23 cellular contexts compared by ENCODE assay signal in the genomic region with DNA sequence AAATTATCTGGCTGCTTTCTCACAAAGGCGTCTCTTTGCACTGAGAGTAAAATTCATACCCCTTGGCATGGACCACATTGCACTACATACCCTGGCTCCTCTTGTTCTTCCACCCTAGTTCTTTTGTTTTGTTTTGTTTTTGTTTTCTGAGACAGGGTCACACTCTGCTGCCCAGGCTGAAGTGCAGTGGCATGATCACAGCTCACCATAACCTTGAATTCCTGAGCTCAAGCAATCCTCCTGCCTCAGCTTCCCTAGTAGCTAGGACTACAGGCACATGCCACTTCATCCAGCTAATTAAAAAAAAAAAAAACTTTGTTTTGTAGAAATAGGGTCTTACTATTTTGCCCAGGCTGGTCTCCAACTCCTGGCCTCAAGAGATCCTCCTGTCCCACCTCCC. TPM values are rescaled to one million over a fixed set of nuclear protein-coding genes. Genes with fewer than 3 reads are reported as not detected.
DNase-seq lines count a peak whose midpoint lies in the region; ATAC-seq, FAIRE-seq and TF ChIP-seq lines count a peak whose summit lies in the region.
"Had no signal": no experiment of that assay in that cellular context is flagged by ENCODE, and none has a peak within 500 bp of the region (broad histone marks: within the 10 kb centered on the region; RNA-seq: fewer than 3 reads in every experiment).

No MANE protein-coding gene starts in this region.

- peaks cover 27% of the 10 kb centered on the region for H3K4me1 ChIP-seq in HepG2 (ENCODE audit: insufficient read depth, low read length)
- no peaks in the 10 kb centered on the region for H3K4me1 ChIP-seq in right lobe of liver
- peaks cover 8% of the 10 kb centered on the region for H3K4me1 ChIP-seq in Panc1 (ENCODE audit: control insufficient read depth, insufficient read depth, low read length)
- peaks cover 3% of the 10 kb centered on the region for H3K4me1 ChIP-seq in mesenchymal stem cell (ENCODE audit: control insufficient read depth, insufficient read depth, low read depth, low read length)
- H3K4me1 ChIP-seq in thyroid gland: peaks cover 30 to 34% of the 10 kb centered on the region in 2 donors
- H3K4me1 ChIP-seq in colonic mucosa: no peaks in the 10 kb centered on the region
- H3K4me1 ChIP-seq: right atrium auricular region, spleen, tibial artery had no signal

- H3K27me3 ChIP-seq in HepG2 (ENCODE audit: control insufficient read depth in 1 of 2, insufficient read depth in 2 of 2, low read length in 2 of 2) (no peaks in the 10 kb centered on the region), right lobe of liver (no peaks in the 10 kb centered on the region), Panc1 (ENCODE audit: control insufficient read depth, insufficient read depth, low read length) (no peaks in the 10 kb centered on the region), mesenchymal stem cell (ENCODE audit: control insufficient read depth in 1 of 2, insufficient read depth in 1 of 2, low read length in 2 of 2) (no peaks in the 10 kb centered on the region), thyroid gland (no peaks in the 10 kb centered on the region), colonic mucosa (no peaks in the 10 kb centered on the region)
- H3K27me3 ChIP-seq: cardiac muscle cell, right atrium auricular region, spleen, tibial artery had no signal

- no peaks in the 10 kb centered on the region for H3K79me2 ChIP-seq in HepG2 (ENCODE audit: insufficient read depth, low read length)

- FAIRE-seq in HepG2 (lab: Jason Lieb, UNC): no peak

- WGBS in HepG2 (ENCODE audit: low lambda C conversion rate): 89% methylated on average over 1 of the region's 1 CpG
- 82% methylated on average over 1 of the region's 1 CpG for WGBS in right lobe of liver (ENCODE audit: insufficient coverage, low coverage, low lambda C conversion rate, missing lambda C conversion rate)
- WGBS in mesenchymal stem cell: 90% methylated on average over 1 of the region's 1 CpG
- 47 to 62% methylated on average over 1 of the region's 1 CpG for WGBS in thyroid gland, 2 donors

- no peak overlapping the region for H2AFZ ChIP-seq in HepG2 (ENCODE audit: low read length)
- H2AFZ ChIP-seq in mesenchymal stem cell (ENCODE audit: low read depth, low read length): no peak overlapping the region

- H3K9ac ChIP-seq in HepG2 (ENCODE audit: insufficient read depth, low read depth, low read length) (no peak overlapping the region), mesenchymal stem cell (ENCODE audit: low read length) (no peak overlapping the region), colonic mucosa (ENCODE audit: low read depth in 2 of 2, low read length in 2 of 2) (no peak overlapping the region)

- H3K4ac ChIP-seq in mesenchymal stem cell (ENCODE audit: low read depth in 1 of 2, low read length in 2 of 2): no peak overlapping the region

- no peaks in the 10 kb centered on the region for H3K9me3 ChIP-seq in HepG2 (ENCODE audit: low read length)
- no peaks in the 10 kb centered on the region for H3K9me3 ChIP-seq in right lobe of liver
- H3K9me3 ChIP-seq in Panc1 (ENCODE audit: control insufficient read depth, insufficient read depth, low read depth, low read length): no peaks in the 10 kb centered on the region
- no peaks in the 10 kb centered on the region for H3K9me3 ChIP-seq in mesenchymal stem cell (ENCODE audit: control insufficient read depth, low read length)
- no peaks in the 10 kb centered on the region for H3K9me3 ChIP-seq in thyroid gland
- no peaks in the 10 kb centered on the region for H3K9me3 ChIP-seq in colonic mucosa
- H3K9me3 ChIP-seq: right atrium auricular region, spleen, tibial artery had no signal

- TF ChIP-seq EP300 in HepG2 (IDR thresholded peaks at IDR 0.05; ENCODE audit: low read depth in 2 of 2, low read length in 2 of 2) (no peak), HepG2 (CRISPR knock-in tag; IDR thresholded peaks at IDR 0.05; ENCODE audit: borderline replicate concordance) (no peak)

- BruUV-seq in HepG2 (replicated peaks; lab: Mats Ljungman, UMichigan): no TSS peak
- no TSS peak for BruUV-seq in Panc1 (replicated peaks; lab: Mats Ljungman, UMichigan)

- H3K23ac ChIP-seq in mesenchymal stem cell (ENCODE audit: low read length in 2 of 2): no peak overlapping the region

- H3K4me3 ChIP-seq in HepG2 (replicated peaks in 1 of 3; ENCODE audit: insufficient read depth in 1 of 3, low read depth in 2 of 3, low read length in 3 of 3) (no peak overlapping the region), right lobe of liver (no peak overlapping the region), Panc1 (ENCODE audit: low read depth in 2 of 2, low read length in 2 of 2) (no peak overlapping the region), mesenchymal stem cell (ENCODE audit: insufficient read depth in 1 of 2, low read depth in 1 of 2, low read length in 2 of 2) (no peak overlapping the region), thyroid gland (replicated peaks in 1 of 3) (no peak overlapping the region), colonic mucosa (no peak overlapping the region)
- H3K4me3 ChIP-seq: cardiac muscle cell, right atrium auricular region, spleen, tibial artery had no signal

- no peak overlapping the region for H4K91ac ChIP-seq in mesenchymal stem cell (ENCODE audit: low read length)

- ATAC-seq in HepG2 (no peak), right lobe of liver (no peak), Panc1 (no peak), HG03139 (IDR thresholded peaks at IDR 0.05; ENCODE audit: unreplicated experiment) (no peak)
- ATAC-seq: left colon had no signal

- H3K27ac ChIP-seq in HepG2 (ENCODE audit: extremely low read length, insufficient read depth, low read length) (no peak overlapping the region), right lobe of liver (no peak overlapping the region), Panc1 (ENCODE audit: low read length) (peak overlapping the region; percentile 68; the same call in 1 of the 2 replicates), mesenchymal stem cell (ENCODE audit: low read length, poor library complexity, severe bottlenecking) (no peak overlapping the region), thyroid gland (peak overlapping the region; percentile 43 to 88 (median 68)), colonic mucosa (no peak overlapping the region)
- H3K27ac ChIP-seq: cardiac muscle cell, right atrium auricular region, spleen, tibial artery had no signal

- TF ChIP-seq CTCF in HepG2 (CRISPR knock-in tag; IDR thresholded peaks at IDR 0.05): no peak
- TF ChIP-seq CTCF in right lobe of liver (IDR thresholded peaks at IDR 0.05): no peak
- TF ChIP-seq CTCF in Panc1 (IDR thresholded peaks at IDR 0.05): no peak
- TF ChIP-seq CTCF in thyroid gland (IDR thresholded peaks at IDR 0.05): no peak
- TF ChIP-seq CTCF in colonic mucosa (IDR thresholded peaks at IDR 0.05): no peak

- no peaks in the 10 kb centered on the region for H4K20me1 ChIP-seq in HepG2 (ENCODE audit: insufficient read depth, low read length)

- POLR2A ChIA-PET in HepG2 (lab: Yijun Ruan, JAX): interaction anchor here (1.0 kb wide), 1 partner anchor 52 kb away, joined by 5 read pairs; the partner anchor contains the start of gene ARRDC3
- POLR2A ChIA-PET in Panc1 (lab: Charles Lee): no interaction called here

- H2BK15ac ChIP-seq in mesenchymal stem cell (ENCODE audit: low read depth, poor library complexity, severe bottlenecking): peak overlapping the region; percentile 77

- no peak overlapping the region for H4K8ac ChIP-seq in mesenchymal stem cell (ENCODE audit: low read length)

- peak overlapping the region; percentile 31 for H3K4me2 ChIP-seq in HepG2 (ENCODE audit: low read depth, low read length)
- no peak overlapping the region for H3K4me2 ChIP-seq in mesenchymal stem cell (ENCODE audit: low read length, poor library complexity, severe bottlenecking)

- no peak for TF ChIP-seq RAD21 in HepG2 (CRISPR knock-in tag; IDR thresholded peaks at IDR 0.05)

- no peak for TF ChIP-seq POLR2A in HepG2 (IDR thresholded peaks at IDR 0.05; ENCODE audit: insufficient read depth in 1 of 2, low read depth in 2 of 2, low read length in 2 of 2)
- no peak for TF ChIP-seq POLR2A in right lobe of liver (IDR thresholded peaks at IDR 0.05)
- no peak for TF ChIP-seq POLR2A in thyroid gland (IDR thresholded peaks at IDR 0.05)

- no peak for DNase-seq in HepG2 (ENCODE audit: low spot score)
- DNase-seq in right lobe of liver: no peak
- no peak for DNase-seq in Panc1 (ENCODE audit: low read depth, low spot score)
- no peak for DNase-seq in mesenchymal stem cell
- peak; percentile 30 to 51 for DNase-seq in thyroid gland
- no peak for DNase-seq in NCI-H748 treated with DMSO at 0.1 percent for 48 hours (lab: John Stamatoyannopoulos, UW)
- DNase-seq in colonic mucosa: no peak
- DNase-seq: activated CD4-positive, CD25-positive, alpha-beta regulatory T cell treated with anti-CD3 and anti-CD28 coated beads, Interleukin-2, amount 50 U/mL, for 72 hours; activated T-cell treated with anti-CD3 and anti-CD28 coated beads for 4 hours; aorta; glutamatergic neuron; H9; left colon; NCI-H187; NCI-H446 treated with DMSO at 0.1 percent for 48 hours; NCI-H82; nephron progenitor cell; spleen; stimulated activated CD4-positive, alpha-beta T cell treated with anti-CD3 and anti-CD28 coated beads, Interleukin-2, amount 100 ng/mL, for 24 hours; tibial artery had no signal

- intact Hi-C loops in HepG2 (cut with micrococcal nuclease; ENCODE audit: unreplicated experiment): no loop called here
- intact Hi-C loops in right lobe of liver (cut with DNase I): no loop called here
- intact Hi-C loops in Panc1 (cut with micrococcal nuclease; ENCODE audit: unreplicated experiment): no loop called here
- intact Hi-C loops in thyroid gland (cut with DNase I): no loop called here
- intact Hi-C loops in colonic mucosa (cut with DNase I): no loop called here

- H2BK120ac ChIP-seq in mesenchymal stem cell (ENCODE audit: low read depth, low read length): no peak overlapping the region

- in situ Hi-C loops in HepG2 (cut with HindIII; ENCODE audit: extremely low pct_ligation_motif_present, low pct_unique_long_range_greater_than_20kb): no loop called here
- in situ Hi-C loops in Panc1 (cut with HindIII; ENCODE audit: low pct_unique_long_range_greater_than_20kb, low sequenced_read_pairs): no loop called here

- CTCF ChIA-PET in HepG2 (lab: Yijun Ruan, JAX; ENCODE audit: low intra/inter-chr PET ratio, low total read pairs): no interaction called here
- CTCF ChIA-PET in Panc1 (lab: Charles Lee): no interaction called here

- no peaks in the 10 kb centered on the region for H3K79me1 ChIP-seq in mesenchymal stem cell (replicated peaks; ENCODE audit: low read length, poor library complexity, severe bottlenecking)

- H2AK5ac ChIP-seq in mesenchymal stem cell (ENCODE audit: low read length, severe bottlenecking): no peak overlapping the region

- peak overlapping the region; percentile 37 to 56 for H3K18ac ChIP-seq in mesenchymal stem cell (ENCODE audit: low read depth in 1 of 2, low read length in 2 of 2)

- no peak overlapping the region for H2BK5ac ChIP-seq in mesenchymal stem cell (ENCODE audit: low read depth, low read length, poor library complexity, severe bottlenecking)

- H3K36me3 ChIP-seq in HepG2 (replicated peaks in 1 of 2; ENCODE audit: control insufficient read depth in 1 of 2, insufficient read depth in 2 of 2, low read length in 2 of 2) (no peaks in the 10 kb centered on the region), right lobe of liver (no peaks in the 10 kb centered on the region), Panc1 (ENCODE audit: control insufficient read depth, insufficient read depth, low read length) (no peaks in the 10 kb centered on the region), mesenchymal stem cell (ENCODE audit: control insufficient read depth in 1 of 2, insufficient read depth in 2 of 2, low read depth in 1 of 2, low read length in 2 of 2) (no peaks in the 10 kb centered on the region), thyroid gland (no peaks in the 10 kb centered on the region), colonic mucosa (no peaks in the 10 kb centered on the region)
- H3K36me3 ChIP-seq: cardiac muscle cell, right atrium auricular region, spleen, tibial artery had no signal

- H3K14ac ChIP-seq in mesenchymal stem cell (ENCODE audit: low read length in 2 of 2): no peak overlapping the region

- peak overlapping the region in 1 of 2 experiments; percentile 59 for H2BK12ac ChIP-seq in mesenchymal stem cell (ENCODE audit: low read length in 2 of 2)

RNA-seq across cellular contexts. Expression of gene ARRDC3, which starts 51.4 kb away (rescaled TPM):
- total RNA-seq in HepG2 (2016; rRNA removed; fragmentation: Illumina TruSeq; extraction: Trizol): 12.2 and 24.4 TPM in 2 replicates
- 7.8 TPM in 2 replicates for total RNA-seq in HepG2 (2016; cell fraction: cytosol; rRNA removed; fragmentation: Illumina TruSeq; extraction: Trizol; ENCODE audit: low read depth)
- total RNA-seq in HepG2 (2016; cell fraction: insoluble cytoplasmic fraction; rRNA removed; fragmentation: Illumina TruSeq; extraction: Trizol): 13.5 and 19.6 TPM in 2 replicates
- 11.0 and 11.3 TPM in 2 replicates for total RNA-seq in HepG2 (2016; cell fraction: membrane; rRNA removed; fragmentation: Illumina TruSeq; extraction: Trizol)
- 46.8 and 50.0 TPM in 2 replicates for total RNA-seq in HepG2 (2016; cell fraction: nucleus; rRNA removed; fragmentation: Illumina TruSeq; extraction: Trizol)
- 3.4 and 5.9 TPM in 2 replicates for polyA plus RNA-seq in HepG2 (2011; rRNA removed)
- polyA plus RNA-seq in HepG2 (2011; cell fraction: cytosol; rRNA removed): 1.0 and 3.5 TPM in 2 replicates
- polyA plus RNA-seq in HepG2 (2011; cell fraction: nucleus; rRNA removed): 4.1 and 6.4 TPM in 2 replicates
- 10.9 and 12.8 TPM in 2 replicates for polyA plus RNA-seq in HepG2 (2012)
- polyA plus RNA-seq in HepG2 (2016; cell fraction: cytosol; fragmentation: Illumina TruSeq; extraction: Trizol; ENCODE audit: low read depth): 0.52 and 0.62 TPM in 2 replicates
- 7.6 and 8.4 TPM in 2 replicates for polyA plus RNA-seq in HepG2 (2016; cell fraction: insoluble cytoplasmic fraction; fragmentation: Illumina TruSeq; extraction: Trizol; ENCODE audit: low read depth)
- polyA plus RNA-seq in HepG2 (2016; cell fraction: membrane; fragmentation: Illumina TruSeq; extraction: Trizol; ENCODE audit: low read depth): 2.1 and 2.7 TPM in 2 replicates
- polyA plus RNA-seq in HepG2 (2016; cell fraction: nucleus; fragmentation: Illumina TruSeq; extraction: Trizol; ENCODE audit: insufficient read depth, low read depth): 35.7 and 39.1 TPM in 2 replicates
- 10.6 and 28.7 TPM in 2 replicates for polyA minus RNA-seq in HepG2 (2011; rRNA and poly(A)+ RNA removed; ENCODE audit: low replicate concordance)
- polyA minus RNA-seq in HepG2 (2011; cell fraction: cytosol; rRNA and poly(A)+ RNA removed): 9.8 and 22.2 TPM in 2 replicates
- 15.3 and 23.9 TPM in 2 replicates for polyA minus RNA-seq in HepG2 (2011; cell fraction: nucleus; rRNA and poly(A)+ RNA removed)
- total RNA-seq in right lobe of liver: 10 to 100 TPM; 14.3 to 96.9 (median 46.0) TPM
- 33.0 TPM for total RNA-seq in Panc1 (2021; ENCODE audit: unreplicated experiment)
- polyA plus RNA-seq in Panc1 (2012; ENCODE audit: insufficient read length): 16.8 TPM
- polyA plus RNA-seq in mesenchymal stem cell (2013, experiment 1 of 2): 32.4 TPM
- polyA plus RNA-seq in mesenchymal stem cell (2013, experiment 2 of 2): 32.1 TPM
- 100 to 1,000 TPM; 168 to 289 (median 228) TPM for total RNA-seq in thyroid gland
- 10 to 100 TPM; 28.0 to 37.6 TPM for total RNA-seq in colonic mucosa

Comparison
In these comparisons a context has a peak if more than half of its experiments do, and no peak if none do; other contexts are left out.
1. DNase-seq: peak in thyroid gland (2 of 2); none in HepG2 (single experiment), right lobe of liver (0 of 3), Panc1 (single experiment), mesenchymal stem cell (single experiment), NCI-H748 treated with DMSO at 0.1 percent for 48 hours (single experiment) and colonic mucosa (single experiment).
2. H3K27ac ChIP-seq: peak in Panc1 (single experiment) and thyroid gland (3 of 3); none in HepG2 (single experiment), right lobe of liver (0 of 3), mesenchymal stem cell (single experiment) and colonic mucosa (single experiment).